ENCODE assay signal across 8 cellular contexts in the genomic region with DNA sequence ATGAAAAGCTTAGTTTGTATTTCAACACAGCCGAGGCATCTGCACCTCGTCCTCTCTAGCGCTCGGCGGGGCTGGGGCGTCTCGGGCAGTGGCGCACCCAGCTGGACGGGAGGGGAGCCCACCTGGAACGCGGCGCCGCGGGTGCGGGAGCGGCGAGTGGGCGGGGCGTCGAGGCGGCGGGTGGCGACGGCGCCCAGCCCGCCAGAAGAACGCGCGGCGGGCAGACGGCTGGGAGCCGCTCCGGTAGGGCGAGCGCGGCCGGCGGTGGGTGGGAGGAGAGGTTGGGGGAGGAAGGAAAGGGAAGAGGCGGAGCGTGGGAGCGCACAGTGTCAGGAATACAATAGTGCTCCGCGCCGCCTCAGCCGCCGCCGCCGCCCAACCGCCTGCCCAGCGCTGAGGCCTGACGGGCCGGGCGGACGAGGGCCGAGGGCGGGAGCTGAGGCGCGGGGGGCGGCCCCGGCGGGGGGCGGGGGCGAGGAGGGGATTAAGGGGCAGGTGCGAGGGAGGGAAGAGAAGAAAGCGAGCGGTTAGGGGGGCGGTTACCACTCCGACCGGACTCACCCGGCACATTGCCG. TPM values are rescaled to one million over a fixed set of nuclear protein-coding genes. Genes with fewer than 3 reads are reported as not detected.
DNase-seq lines count a peak whose midpoint lies in the region; ATAC-seq and TF ChIP-seq lines count a peak whose summit lies in the region.

Gene JADE3 (plus strand): TSS at position 324 of the 575 bp plus-strand sequence. CDS start 72,474 bp downstream, outside the sequence.

- H3K4me1 ChIP-seq in NT2/D1 (ENCODE audit: insufficient read depth, insufficient read length): no peaks in the 10 kb centered on the region
- H3K4me1 ChIP-seq in uterus: no peaks in the 10 kb centered on the region

- peaks cover 62% of the 10 kb centered on the region for H3K27me3 Mint-ChIP-seq in activated CD8-positive, alpha-beta memory T cell treated with anti-CD3 and anti-CD28 coated beads, Interleukin-2, amount 10 ng/mL, durations not matched to agents 7 days and 5 days
- H3K27me3 Mint-ChIP-seq in nephron progenitor cell (ENCODE audit: low read depth, poor library complexity): peaks cover 14% of the 10 kb centered on the region

- no peaks in the 10 kb centered on the region for H3K36me3 ChIP-seq in NT2/D1 (ENCODE audit: insufficient read depth, insufficient read length, low read length)
- no peaks in the 10 kb centered on the region for H3K36me3 ChIP-seq in uterus

- no peaks in the 10 kb centered on the region for H3K9me3 Mint-ChIP-seq in activated CD8-positive, alpha-beta memory T cell treated with anti-CD3 and anti-CD28 coated beads, Interleukin-2, amount 10 ng/mL, durations not matched to agents 7 days and 5 days (ENCODE audit: low read depth)
- H3K9me3 Mint-ChIP-seq in nephron progenitor cell: peaks cover 28% of the 10 kb centered on the region

- DNase-seq in activated CD8-positive, alpha-beta memory T cell treated with anti-CD3 and anti-CD28 coated beads, Interleukin-2, amount 10 ng/mL, durations not matched to agents 7 days and 5 days: peak; percentile 39
- no peak for DNase-seq in activated CD8-positive, alpha-beta memory T cell treated with anti-CD3 and anti-CD28 coated beads for 24 hours
- DNase-seq in HuH-7.5 (ENCODE audit: low spot score) (peak; percentile 41), NT2/D1 (ENCODE audit: low read depth, low spot score) (peak; percentile 52), foreskin melanocyte (peak; percentile 32), nephron progenitor cell (peak; percentile 81), uterus (peak; percentile 58 to 76)
- DNase-seq in activated T-helper 9 cell treated with anti-CD3 and anti-CD28 coated beads, Interleukin-2, amount 50 U/mL, for 16 hours (ENCODE audit: low read depth): peak; percentile 12

- H3K27me3 ChIP-seq in NT2/D1 (ENCODE audit: insufficient read depth, insufficient read length) (peaks cover 11% of the 10 kb centered on the region), uterus (no peaks in the 10 kb centered on the region)

- peak; percentile 16 to 43 for TF ChIP-seq POLR2A in uterus (IDR thresholded peaks at IDR 0.05)

- H3K9me3 ChIP-seq in NT2/D1 (ENCODE audit: insufficient read depth, low read length) (no peaks in the 10 kb centered on the region), uterus (no peaks in the 10 kb centered on the region)

- intact Hi-C loops in uterus (cut with DNase I; ENCODE audit: low total_unique reads): no loop called here

- CTCF ChIA-PET in activated CD8-positive, alpha-beta memory T cell treated with anti-CD3 and anti-CD28 coated beads, Interleukin-2, amount 10 ng/mL, durations not matched to agents 7 days and 5 days (lab: Charles Lee): interaction anchor here (1.2 kb wide), 1 partner anchor 179 kb away, joined by 4 read pairs; no protein-coding TSS in a partner anchor

- peak within 1 kb of the TSS; percentile 86 for H3K9ac ChIP-seq in NT2/D1 (ENCODE audit: insufficient read length, low read depth)

- peaks cover 11% of the 10 kb centered on the region for H3K4me1 Mint-ChIP-seq in activated CD8-positive, alpha-beta memory T cell treated with anti-CD3 and anti-CD28 coated beads, Interleukin-2, amount 10 ng/mL, durations not matched to agents 7 days and 5 days
- peaks cover 21% of the 10 kb centered on the region for H3K4me1 Mint-ChIP-seq in nephron progenitor cell

- H3K36me3 Mint-ChIP-seq in activated CD8-positive, alpha-beta memory T cell treated with anti-CD3 and anti-CD28 coated beads, Interleukin-2, amount 10 ng/mL, durations not matched to agents 7 days and 5 days: no peaks in the 10 kb centered on the region
- H3K36me3 Mint-ChIP-seq in nephron progenitor cell (ENCODE audit: low read depth): no peaks in the 10 kb centered on the region

- peak within 1 kb of the TSS; percentile 73 for H3K4me3 Mint-ChIP-seq in activated CD8-positive, alpha-beta memory T cell treated with anti-CD3 and anti-CD28 coated beads, Interleukin-2, amount 10 ng/mL, durations not matched to agents 7 days and 5 days
- peak within 1 kb of the TSS; percentile 93 for H3K4me3 Mint-ChIP-seq in nephron progenitor cell

- no peak within 1 kb of the TSS for H3K27ac Mint-ChIP-seq in activated CD8-positive, alpha-beta memory T cell treated with anti-CD3 and anti-CD28 coated beads, Interleukin-2, amount 10 ng/mL, durations not matched to agents 7 days and 5 days
- no peak within 1 kb of the TSS for H3K27ac Mint-ChIP-seq in nephron progenitor cell

- peak; percentile 52 for ATAC-seq in activated CD8-positive, alpha-beta memory T cell treated with anti-CD3 and anti-CD28 coated beads, Interleukin-2, amount 10 ng/mL, durations not matched to agents 7 days and 5 days

- peak within 1 kb of the TSS; percentile 83 for H3K4me3 ChIP-seq in NT2/D1 (ENCODE audit: insufficient read length, low read depth)
- H3K4me3 ChIP-seq in uterus: peak within 1 kb of the TSS; percentile 51 to 63

- TF ChIP-seq CTCF in nephron progenitor cell (IDR thresholded peaks at IDR 0.05) (no peak), uterus (IDR thresholded peaks at IDR 0.05) (no peak)

- peak within 1 kb of the TSS; percentile 66 to 77 for H3K27ac ChIP-seq in uterus

RNA-seq across cellular contexts. Expression of gene JADE3, which starts in this region (rescaled TPM):
- total RNA-seq in activated CD8-positive, alpha-beta memory T cell treated with anti-CD3 and anti-CD28 coated beads, Interleukin-2, amount 10 ng/mL, durations not matched to agents 7 days and 5 days: 1 to 10 TPM in 1 of 2 experiments, under 1 TPM in 1; 0.47 to 1.3 TPM
- total RNA-seq in uterus: 10 to 100 TPM in 2 of 4 donors, 1 to 10 TPM in 2; 6.9 to 15.5 (median 10.2) TPM
